In genomic region chr9:6641561-6641960, GRCh38 we compare ENCODE assay signal across 30 cellular contexts. TPM values are rescaled to one million over a fixed set of nuclear protein-coding genes. Genes with fewer than 3 reads are reported as not detected.
"Had no signal": no experiment of that assay in that cellular context is flagged by ENCODE, and none has a peak within 500 bp of the region (broad histone marks: within the 10 kb centered on the region; RNA-seq: fewer than 3 reads in every experiment).

No MANE protein-coding gene starts in this region.

- H3K36me3 ChIP-seq: esophagus squamous epithelium, ovary, sigmoid colon, thoracic aorta, uterus had no signal

- H3K9me3 ChIP-seq: esophagus squamous epithelium, sigmoid colon, thoracic aorta, uterus had no signal

- H3K9me3 Mint-ChIP-seq: activated CD4-positive, alpha-beta memory T cell treated with anti-CD3 and anti-CD28 coated beads, Interleukin-2, amount 10 ng/mL, durations not matched to agents 7 days and 5 days; activated CD4-positive, alpha-beta T cell treated with anti-CD3 and anti-CD28 coated beads, Interleukin-2, amount 10 ng/mL, durations not matched to agents 7 days and 5 days; activated naive CD8-positive, alpha-beta T cell treated with anti-CD3 and anti-CD28 coated beads, Interleukin-2, amount 50 U/mL, for 24 hours; activated T-cell treated with anti-CD3 and anti-CD28 coated beads, Interleukin-2, amount 50 U/mL, for 24 hours; mesothelial cell of epicardium; naive B cell; nephron progenitor cell; stimulated activated effector memory CD8-positive, alpha-beta T cell treated with anti-CD3 and anti-CD28 coated beads, Interleukin-12 subunit alpha, Interleukin-12 subunit beta, amount 100 ng/mL, for 72 hours; stimulated activated naive CD8-positive, alpha-beta T cell treated with anti-CD3 and anti-CD28 coated beads, Interleukin-15, Interleukin-2, amounts not matched to agents 100 ng/mL and 50 ng/mL, for 24 hours; type B pancreatic cell had no signal

- H3K4me3 ChIP-seq: esophagus squamous epithelium, ovary, sigmoid colon, thoracic aorta, uterus had no signal

- H3K36me3 Mint-ChIP-seq: mesothelial cell of epicardium; naive B cell; stimulated activated effector memory CD8-positive, alpha-beta T cell treated with anti-CD3 and anti-CD28 coated beads, Interleukin-12 subunit alpha, Interleukin-12 subunit beta, amount 100 ng/mL, for 72 hours; type B pancreatic cell had no signal

- H3K4me3 Mint-ChIP-seq: activated CD4-positive, alpha-beta memory T cell treated with anti-CD3 and anti-CD28 coated beads, Interleukin-2, amount 10 ng/mL, durations not matched to agents 7 days and 5 days; activated CD4-positive, alpha-beta T cell treated with anti-CD3 and anti-CD28 coated beads, Interleukin-2, amount 10 ng/mL, durations not matched to agents 7 days and 5 days; activated naive CD8-positive, alpha-beta T cell treated with anti-CD3 and anti-CD28 coated beads, Interleukin-2, amount 50 U/mL, for 24 hours; activated T-cell treated with anti-CD3 and anti-CD28 coated beads, Interleukin-2, amount 50 U/mL, for 24 hours; mesothelial cell of epicardium; naive B cell; nephron progenitor cell; stimulated activated effector memory CD8-positive, alpha-beta T cell treated with anti-CD3 and anti-CD28 coated beads, Interleukin-12 subunit alpha, Interleukin-12 subunit beta, amount 100 ng/mL, for 72 hours; stimulated activated naive CD8-positive, alpha-beta T cell treated with anti-CD3 and anti-CD28 coated beads, Interleukin-15, Interleukin-2, amounts not matched to agents 100 ng/mL and 50 ng/mL, for 24 hours; type B pancreatic cell had no signal

- H3K27me3 ChIP-seq: ovary had no signal

- H3K27ac ChIP-seq: esophagus squamous epithelium, ovary, sigmoid colon, thoracic aorta, uterus had no signal

- H3K27ac Mint-ChIP-seq: activated CD4-positive, alpha-beta memory T cell treated with anti-CD3 and anti-CD28 coated beads, Interleukin-2, amount 10 ng/mL, durations not matched to agents 7 days and 5 days; activated CD4-positive, alpha-beta T cell treated with anti-CD3 and anti-CD28 coated beads, Interleukin-2, amount 10 ng/mL, durations not matched to agents 7 days and 5 days; activated naive CD8-positive, alpha-beta T cell treated with anti-CD3 and anti-CD28 coated beads, Interleukin-2, amount 50 U/mL, for 24 hours; activated T-cell treated with anti-CD3 and anti-CD28 coated beads, Interleukin-2, amount 50 U/mL, for 24 hours; mesothelial cell of epicardium; naive B cell; nephron progenitor cell; progenitor cell of endocrine pancreas; stimulated activated effector memory CD8-positive, alpha-beta T cell treated with anti-CD3 and anti-CD28 coated beads, Interleukin-12 subunit alpha, Interleukin-12 subunit beta, amount 100 ng/mL, for 72 hours; stimulated activated naive CD8-positive, alpha-beta T cell treated with anti-CD3 and anti-CD28 coated beads, Interleukin-15, Interleukin-2, amounts not matched to agents 100 ng/mL and 50 ng/mL, for 24 hours; type B pancreatic cell had no signal

- ATAC-seq: activated naive CD8-positive, alpha-beta T cell treated with anti-CD3 and anti-CD28 coated beads, Interleukin-2, amount 50 U/mL, for 24 hours; left cardiac atrium; left ventricle myocardium superior; stimulated activated effector memory CD8-positive, alpha-beta T cell treated with anti-CD3 and anti-CD28 coated beads, Interleukin-12 subunit alpha, Interleukin-12 subunit beta, amount 100 ng/mL, for 72 hours had no signal

- DNase-seq: activated CD4-positive, alpha-beta memory T cell treated with anti-CD3 and anti-CD28 coated beads, Interleukin-2, amount 10 ng/mL, durations not matched to agents 7 days and 5 days; activated CD4-positive, alpha-beta T cell treated with anti-CD3 and anti-CD28 coated beads for 1 hour; activated CD4-positive, alpha-beta T cell treated with anti-CD3 and anti-CD28 coated beads, Interleukin-2, amount 10 ng/mL, durations not matched to agents 7 days and 5 days; activated CD8-positive, alpha-beta memory T cell treated with anti-CD3 and anti-CD28 coated beads, Interleukin-2, amount 50 U/mL, for 48 hours; activated gamma-delta T cell treated with Interleukin-2 at 50 U/mL for 16 hours; activated naive CD4-positive, alpha-beta T cell treated with anti-CD3 and anti-CD28 coated beads, Interleukin-2, amount 50 U/mL, for 16 hours; activated naive CD8-positive, alpha-beta T cell treated with anti-CD3 and anti-CD28 coated beads, Interleukin-2, amount 50 U/mL, for 24 hours; activated T-cell treated with anti-CD3 and anti-CD28 coated beads, Interleukin-2, amount 50 U/mL, for 24 hours; anterior cingulate cortex; dermis blood vessel endothelial cell; effector CD4-positive, alpha-beta T cell; esophagus squamous epithelium; left cardiac atrium; left ventricle myocardium superior; naive B cell; nephron progenitor cell; ovary; retina; sigmoid colon; small intestine; stimulated activated CD4-positive, alpha-beta T cell treated with anti-CD3 and anti-CD28 coated beads, Interleukin-4, amount 100 ng/mL, for 24 hours; T-helper 9 cell; uterus had no signal

RNA-seq across cellular contexts. Expression of gene GLDC, which starts 4.0 kb away (rescaled TPM):
- total RNA-seq: left ventricle myocardium superior, subcutaneous adipose tissue had no signal
